11 cellular contexts compared by ENCODE assay signal in the genomic region with DNA sequence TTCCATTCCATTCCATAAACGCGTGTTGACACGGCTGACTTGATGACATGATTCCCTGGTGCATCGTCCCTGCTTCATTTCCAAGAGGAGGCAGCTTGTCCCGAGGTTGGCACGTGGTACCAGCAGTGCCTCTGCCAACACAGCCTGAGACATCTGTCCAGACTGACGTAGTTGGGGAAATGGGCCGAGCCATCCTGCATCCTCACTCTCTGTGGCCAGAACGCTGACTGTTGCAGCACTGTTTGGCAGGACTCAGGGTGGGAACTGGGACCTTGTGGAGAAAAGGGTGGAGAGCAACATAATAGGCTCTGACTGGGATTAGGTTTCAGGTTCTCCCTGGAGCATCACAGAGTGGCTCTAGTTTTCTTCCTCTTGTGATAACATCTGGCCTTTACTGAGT.
DNase-seq lines count a peak whose midpoint lies in the region; ATAC-seq lines count a peak whose summit lies in the region.
"Had no signal": no experiment of that assay in that cellular context is flagged by ENCODE, and none has a peak within 500 bp of the region (broad histone marks: within the 10 kb centered on the region; RNA-seq: fewer than 3 reads in every experiment).

No MANE protein-coding gene starts in this region.

- DNase-seq in DMS79 treated with DMSO at 0.1 percent for 48 hours (lab: John Stamatoyannopoulos, UW) (peak; percentile 59), DMS79 (lab: John Stamatoyannopoulos, UW) (no peak), dermis microvascular lymphatic vessel endothelial cell (ENCODE audit: low read depth in 2 of 2) (peak; percentile 77 to 80), middle frontal gyrus (ENCODE audit: extremely low spot score, low spot score) (peak; percentile 85), ureter (ENCODE audit: low spot score) (peak; percentile 84), DMS53 treated with DMSO at 0.1 percent for 48 hours (lab: John Stamatoyannopoulos, UW; ENCODE audit: unreplicated experiment) (no peak)
- no peak for DNase-seq in activated naive CD4-positive, alpha-beta T cell treated with anti-CD3 and anti-CD28 coated beads, Interleukin-2, amount 50 U/mL, for 72 hours (ENCODE audit: low spot score in 2 of 2)
- DNase-seq: 8988T; naive thymus-derived CD8-positive, alpha-beta T cell; SHP77 had no signal

- H3K36me3 Mint-ChIP-seq in activated naive CD4-positive, alpha-beta T cell treated with anti-CD3 and anti-CD28 coated beads, Interleukin-2, amount 50 U/mL, for 72 hours = no peaks in the 10 kb centered on the region
- H3K36me3 Mint-ChIP-seq: naive thymus-derived CD8-positive, alpha-beta T cell had no signal

- no peak overlapping the region for H3K27ac Mint-ChIP-seq in activated naive CD4-positive, alpha-beta T cell treated with anti-CD3 and anti-CD28 coated beads, Interleukin-2, amount 50 U/mL, for 72 hours
- H3K27ac Mint-ChIP-seq: naive thymus-derived CD8-positive, alpha-beta T cell had no signal

- H3K9me3 Mint-ChIP-seq in activated naive CD4-positive, alpha-beta T cell treated with anti-CD3 and anti-CD28 coated beads, Interleukin-2, amount 50 U/mL, for 72 hours = no peaks in the 10 kb centered on the region

- ATAC-seq in activated naive CD4-positive, alpha-beta T cell treated with anti-CD3 and anti-CD28 coated beads, Interleukin-2, amount 50 U/mL, for 72 hours = no peak
- ATAC-seq in GM21360 (IDR thresholded peaks at IDR 0.05; ENCODE audit: unreplicated experiment) = no peak
- ATAC-seq: naive thymus-derived CD8-positive, alpha-beta T cell had no signal

Comparison
In these comparisons a context has a peak if more than half of its experiments do, and no peak if none do; other contexts are left out.
1. DNase-seq: peak in DMS79 treated with DMSO at 0.1 percent for 48 hours (single experiment), dermis microvascular lymphatic vessel endothelial cell (2 of 2), middle frontal gyrus (single experiment) and ureter (single experiment); none in DMS79 (single experiment), DMS53 treated with DMSO at 0.1 percent for 48 hours (single experiment) and activated naive CD4-positive, alpha-beta T cell treated with anti-CD3 and anti-CD28 coated beads, Interleukin-2, amount 50 U/mL, for 72 hours (0 of 2).